Comparison of ENCODE assay signal across 1 cellular context in genomic region chr7:8239702-8240362, GRCh38. TPM values are rescaled to one million over a fixed set of nuclear protein-coding genes. Genes with fewer than 3 reads are reported as not detected.
"Had no signal": no experiment of that assay in that cellular context is flagged by ENCODE, and none has a peak within 500 bp of the region (broad histone marks: within the 10 kb centered on the region; RNA-seq: fewer than 3 reads in every experiment).

No MANE protein-coding gene starts in this region.

RNA-seq across cellular contexts. Expression of gene ICA1, which starts 22.1 kb away (rescaled TPM):
- total RNA-seq: activated B cell treated with CpG ODN at 0.5 μM for 24 hours had no signal
